ENCODE assay signal across 8 cellular contexts in genomic region chr1:37479255-37480124, GRCh38. TPM values are rescaled to one million over a fixed set of nuclear protein-coding genes. Genes with fewer than 3 reads are reported as not detected.
DNase-seq lines count a peak whose midpoint lies in the region; ATAC-seq and TF ChIP-seq lines count a peak whose summit lies in the region.

No MANE protein-coding gene starts in this region.

- peaks cover 50% of the 10 kb centered on the region for H4K20me1 ChIP-seq in DND-41 (ENCODE audit: insufficient read depth, low read length)
- H4K20me1 ChIP-seq in osteoblast (ENCODE audit: insufficient read depth, low read length), result peaks cover 13% of the 10 kb centered on the region

- peak; percentile 39 for DNase-seq in DND-41
- DNase-seq in HFF-Myc (ENCODE audit: extremely low read depth, low read depth), result peak; percentile 81
- peak; percentile 89 for DNase-seq in NOMO-1 treated with DMSO at 0.1 percent for 48 hours (lab: John Stamatoyannopoulos, UW; ENCODE audit: unreplicated experiment)
- DNase-seq in activated T-cell treated with anti-CD3 and anti-CD28 coated beads for 24 hours (ENCODE audit: low read depth), result peak; percentile 89
- DNase-seq in esophagus squamous epithelium (lab: John Stamatoyannopoulos, UW), result peak; percentile 85
- DNase-seq in osteoblast (ENCODE audit: insufficient read length, low spot score, missing footprints), result peak; percentile 99
- DNase-seq in thyroid gland, result peak; percentile 78 to 81
- no peak for DNase-seq in cortex of kidney (lab: John Stamatoyannopoulos, UW)

- no peak overlapping the region for H3K4me3 ChIP-seq in DND-41 (ENCODE audit: low read depth in 1 of 2, low read length in 2 of 2)
- H3K4me3 ChIP-seq in HFF-Myc (replicated peaks; ENCODE audit: low read depth, low read length), result peak overlapping the region; percentile 80
- H3K4me3 ChIP-seq in esophagus squamous epithelium, result peak overlapping the region; percentile 40 to 83 (median 78)
- peak overlapping the region; percentile 58 for H3K4me3 ChIP-seq in osteoblast (ENCODE audit: insufficient read depth, low read length)
- H3K4me3 ChIP-seq in thyroid gland (replicated peaks in 1 of 3), result peak overlapping the region in 1 of 3 donors; percentile 15

- 0 to 20% methylated on average over 1 of the region's 22 CpGs for WGBS in esophagus squamous epithelium, 2 donors
- 42 to 59% methylated on average over 6 to 12 of the region's 22 CpGs for WGBS in thyroid gland, 2 donors

- no peaks in the 10 kb centered on the region for H3K27me3 ChIP-seq in DND-41 (ENCODE audit: insufficient read depth, low read length, poor library complexity)
- no peaks in the 10 kb centered on the region for H3K27me3 ChIP-seq in esophagus squamous epithelium
- no peaks in the 10 kb centered on the region for H3K27me3 ChIP-seq in osteoblast (ENCODE audit: insufficient read depth, low read length)
- no peaks in the 10 kb centered on the region for H3K27me3 ChIP-seq in thyroid gland

- H3K9me3 ChIP-seq in DND-41 (ENCODE audit: insufficient read depth, low read length, severe bottlenecking), result no peaks in the 10 kb centered on the region
- no peaks in the 10 kb centered on the region for H3K9me3 ChIP-seq in esophagus squamous epithelium
- H3K9me3 ChIP-seq in osteoblast (ENCODE audit: low read depth, low read length), result no peaks in the 10 kb centered on the region
- no peaks in the 10 kb centered on the region for H3K9me3 ChIP-seq in thyroid gland

- H3K27ac ChIP-seq in DND-41 (ENCODE audit: low read length), result peak overlapping the region; percentile 32; the same call in 1 of the 2 replicates
- H3K27ac ChIP-seq in esophagus squamous epithelium, result peak overlapping the region; percentile 96 to 99 (median 97)
- H3K27ac ChIP-seq in osteoblast (ENCODE audit: low read depth, low read length), result peak overlapping the region; percentile 92
- H3K27ac ChIP-seq in thyroid gland, result peak overlapping the region; percentile 44 to 87 (median 86)

- 0 out of 2 replicates have a peak overlapping the region, but pooled peaks have one; percentile 12 for H3K9ac ChIP-seq in DND-41 (ENCODE audit: low read depth, low read length)

- TF ChIP-seq CTCF in DND-41 (IDR thresholded peaks at IDR 0.05; ENCODE audit: borderline replicate concordance, extremely low read depth, low read length, poor library complexity, severe bottlenecking) (no peak), HFF-Myc (IDR thresholded peaks at IDR 0.05; ENCODE audit: low read depth, low read length, missing control alignments) (no peak), esophagus squamous epithelium (IDR thresholded peaks at IDR 0.05) (peak in 2 of 6 experiments; percentile 2 to 8), osteoblast (IDR thresholded peaks at IDR 0.05; ENCODE audit: extremely low read depth, low read depth, low read length) (no peak), thyroid gland (IDR thresholded peaks at IDR 0.05) (no peak)

- H3K36me3 ChIP-seq in DND-41 (ENCODE audit: insufficient read depth, low read length) (peaks cover 86% of the 10 kb centered on the region), esophagus squamous epithelium (peaks cover 36 to 60% (median 39%) of the 10 kb centered on the region in 3 donors), osteoblast (ENCODE audit: insufficient read depth, low read length) (peaks cover 69% of the 10 kb centered on the region), thyroid gland (peaks cover 42% of the 10 kb centered on the region in 2 donors)

- TF ChIP-seq POLR2A in esophagus squamous epithelium (IDR thresholded peaks at IDR 0.05) (peak in 1 of 4 donors; percentile 66), thyroid gland (IDR thresholded peaks at IDR 0.05) (no peak)

- intact Hi-C loops in esophagus squamous epithelium (cut with DNase I), result no loop called here
- intact Hi-C loops in thyroid gland (cut with DNase I), result no loop called here

- H3K79me2 ChIP-seq in DND-41 (ENCODE audit: insufficient read depth, low read length) (peaks cover 39% of the 10 kb centered on the region), osteoblast (ENCODE audit: insufficient read depth, low read length) (peaks cover 73% of the 10 kb centered on the region)

- H3K4me2 ChIP-seq in DND-41 (ENCODE audit: insufficient read depth, low read length) (0 out of 2 replicates have a peak overlapping the region, but pooled peaks have one; percentile 10), osteoblast (ENCODE audit: insufficient read depth, low read length) (peak overlapping the region; percentile 98)

- H3K4me1 ChIP-seq in DND-41 (ENCODE audit: insufficient read depth, low read length), result peaks cover 45% of the 10 kb centered on the region
- peaks cover 52 to 94% (median 74%) of the 10 kb centered on the region in 3 donors for H3K4me1 ChIP-seq in esophagus squamous epithelium
- peaks cover 55% of the 10 kb centered on the region for H3K4me1 ChIP-seq in osteoblast (ENCODE audit: insufficient read depth, low read length)
- peaks cover 45 to 54% of the 10 kb centered on the region in 2 donors for H3K4me1 ChIP-seq in thyroid gland

- no peak overlapping the region for H2AFZ ChIP-seq in DND-41 (ENCODE audit: low read depth, low read length)
- no peak overlapping the region for H2AFZ ChIP-seq in osteoblast (ENCODE audit: low read length)

- 0 out of 3 replicates have a peak, but pooled peaks have one; percentile 14 for ATAC-seq in DND-41 (ENCODE audit: insufficient read depth, low read depth)

RNA-seq across cellular contexts. Expression of gene ZC3H12A, which starts 5.1 kb away (rescaled TPM):
- 100 to 1,000 TPM in 1 of 4 donors, 10 to 100 TPM in 3; 11.6 to 132 (median 49.0) TPM for total RNA-seq in esophagus squamous epithelium
- 11.5 and 13.0 TPM in 2 replicates for total RNA-seq in osteoblast
- total RNA-seq in thyroid gland, result 1 to 10 TPM; 4.1 to 7.1 (median 5.1) TPM

RNA-seq across cellular contexts. Expression of gene MEAF6, which starts 35.1 kb away (rescaled TPM):
- total RNA-seq in esophagus squamous epithelium, result 10 to 100 TPM; 45.5 to 67.9 (median 56.5) TPM
- total RNA-seq in osteoblast, result 62.8 and 64.1 TPM in 2 replicates
- total RNA-seq in thyroid gland, result 100 to 1,000 TPM in 2 of 4 donors, 10 to 100 TPM in 2; 78.9 to 109 (median 92.7) TPM

Comparison
In these comparisons a context has a peak if more than half of its experiments do, and no peak if none do; other contexts are left out.
1. H3K27ac ChIP-seq: peak in every context shown above with its lines; median percentile 97 in esophagus squamous epithelium; 92 in osteoblast; 86 in thyroid gland; 32 in DND-41.
2. H3K4me3 ChIP-seq: peak in HFF-Myc (single experiment), esophagus squamous epithelium (4 of 4) and osteoblast (single experiment); none in DND-41 (0 of 2).